Comparison of ENCODE assay signal across 7 cellular contexts in the genomic region with DNA sequence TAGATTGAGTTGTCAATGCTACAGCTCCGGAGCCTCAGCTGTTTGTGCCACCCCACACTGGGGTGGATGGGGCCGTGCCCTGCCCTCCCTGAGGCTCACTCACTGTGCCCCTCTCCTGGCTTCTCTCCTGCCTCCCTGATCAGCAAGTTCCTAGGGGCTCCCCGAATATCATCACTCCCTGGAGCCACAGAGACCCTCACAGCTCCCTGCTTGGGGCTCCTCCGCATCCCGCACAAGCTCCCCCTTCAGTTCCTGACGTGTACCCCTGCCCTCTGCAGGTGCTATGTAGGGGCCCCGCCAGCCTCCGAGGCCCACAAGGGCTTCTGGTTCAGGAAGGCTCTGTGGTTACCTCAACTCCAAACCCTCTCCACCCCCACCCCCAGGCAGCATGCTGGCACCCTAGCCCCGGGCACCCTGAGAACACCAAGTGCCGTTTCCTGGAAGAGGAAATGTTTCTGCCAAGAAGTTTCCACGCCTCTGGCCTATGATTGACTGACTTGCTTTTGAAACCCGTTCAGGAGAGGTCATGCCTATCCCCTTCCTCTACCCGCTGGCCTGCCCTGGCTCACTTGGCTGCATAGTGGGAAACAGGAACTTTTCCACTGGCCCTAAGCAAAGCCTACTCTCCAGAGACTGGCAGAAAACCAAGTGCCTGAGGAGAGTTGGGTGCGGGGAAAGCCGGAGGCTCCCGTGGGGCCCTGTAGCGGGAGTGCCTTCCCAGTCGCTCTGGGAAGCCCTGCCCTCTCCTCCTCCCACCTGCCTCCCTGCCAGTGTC. TPM values are rescaled to one million over a fixed set of nuclear protein-coding genes. Genes with fewer than 3 reads are reported as not detected.
A peak's percentile ranks its signal among the peaks of the same experiment; 100 is the strongest.
DNase-seq lines count a peak whose midpoint lies in the region; ATAC-seq and TF ChIP-seq lines count a peak whose summit lies in the region.
"Not testable (repeated sequence)": the region's sequence is repeated elsewhere in the genome, so short reads cannot be mapped to it uniquely, and the experiment has no call there.

No MANE protein-coding gene starts in this region.

- TF ChIP-seq POLR2A in heart left ventricle (IDR thresholded peaks at IDR 0.05) = not testable (repeated sequence)

- peak overlapping the region; percentile 78 for H3K27ac Mint-ChIP-seq in activated CD8-positive, alpha-beta T cell treated with anti-CD3 and anti-CD28 coated beads for 36 hours
- peak overlapping the region; percentile 56 for H3K27ac Mint-ChIP-seq in activated naive CD8-positive, alpha-beta T cell treated with anti-CD3 and anti-CD28 coated beads, Interleukin-2, amount 50 U/mL, for 24 hours

- H3K4me3 Mint-ChIP-seq in activated CD8-positive, alpha-beta T cell treated with anti-CD3 and anti-CD28 coated beads for 36 hours; activated naive CD8-positive, alpha-beta T cell treated with anti-CD3 and anti-CD28 coated beads, Interleukin-2, amount 50 U/mL, for 24 hours: not testable (repeated sequence)

- DNase-seq in H7 = peak; percentile 48
- DNase-seq in activated CD8-positive, alpha-beta T cell treated with anti-CD3 and anti-CD28 coated beads for 36 hours = peak; percentile 13
- DNase-seq in activated naive CD8-positive, alpha-beta T cell treated with anti-CD3 and anti-CD28 coated beads, Interleukin-2, amount 50 U/mL, for 24 hours; heart left ventricle; lower lobe of right lung; sciatic nerve (ENCODE audit: low spot score): not testable (repeated sequence)

- H3K27ac ChIP-seq in SU-DHL-6 (ENCODE audit: low read depth, low read length) = peak overlapping the region; percentile 37; the same call in 1 of the 2 replicates
- peak overlapping the region in 4 of 12 donors; percentile 46 to 70 (median 58) for H3K27ac ChIP-seq in heart left ventricle
- peak overlapping the region; percentile 58 for H3K27ac ChIP-seq in lower lobe of right lung

- POLR2A ChIA-PET in activated CD8-positive, alpha-beta T cell treated with anti-CD3 and anti-CD28 coated beads for 36 hours (lab: Charles Lee) = not testable (repeated sequence)

- not testable (repeated sequence) for H3K4me2 ChIP-seq in SU-DHL-6 (ENCODE audit: low read depth, low read length, poor library complexity, severe bottlenecking)

- not testable (repeated sequence) for H3K27me3 Mint-ChIP-seq in activated CD8-positive, alpha-beta T cell treated with anti-CD3 and anti-CD28 coated beads for 36 hours; activated naive CD8-positive, alpha-beta T cell treated with anti-CD3 and anti-CD28 coated beads, Interleukin-2, amount 50 U/mL, for 24 hours

- not testable (repeated sequence) for H3K27me3 ChIP-seq in H7 (ENCODE audit: control insufficient read depth, insufficient read depth, low read length); SU-DHL-6 (ENCODE audit: low read length); heart left ventricle; lower lobe of right lung (ENCODE audit: low read depth)

- not testable (repeated sequence) for H3K36me3 Mint-ChIP-seq in activated CD8-positive, alpha-beta T cell treated with anti-CD3 and anti-CD28 coated beads for 36 hours (ENCODE audit: low read depth); activated naive CD8-positive, alpha-beta T cell treated with anti-CD3 and anti-CD28 coated beads, Interleukin-2, amount 50 U/mL, for 24 hours (ENCODE audit: low read depth)

- H3K4me3 ChIP-seq in H7 (ENCODE audit: insufficient read depth, low read depth, low read length); SU-DHL-6 (ENCODE audit: insufficient read depth, low read length, poor library complexity, severe bottlenecking); lower lobe of right lung: not testable (repeated sequence)
- H3K4me3 ChIP-seq in heart left ventricle = peak overlapping the region in 1 of 12 donors; percentile 5

- not testable (repeated sequence) for H3K4me1 Mint-ChIP-seq in activated CD8-positive, alpha-beta T cell treated with anti-CD3 and anti-CD28 coated beads for 36 hours (ENCODE audit: low read depth)
- peaks cover 10% of the 10 kb centered on the region for H3K4me1 Mint-ChIP-seq in activated naive CD8-positive, alpha-beta T cell treated with anti-CD3 and anti-CD28 coated beads, Interleukin-2, amount 50 U/mL, for 24 hours

- intact Hi-C loops in activated CD8-positive, alpha-beta T cell treated with anti-CD3 and anti-CD28 coated beads for 36 hours (cut with micrococcal nuclease); heart left ventricle (cut with DNase I); lower lobe of right lung (cut with DNase I); sciatic nerve (cut with DNase I): not testable (repeated sequence)

- TF ChIP-seq CTCF in SU-DHL-6 (IDR thresholded peaks at IDR 0.05; ENCODE audit: insufficient read depth, low read length, poor library complexity, severe bottlenecking); activated CD8-positive, alpha-beta T cell treated with anti-CD3 and anti-CD28 coated beads for 36 hours (IDR thresholded peaks at IDR 0.05); heart left ventricle (IDR thresholded peaks at IDR 0.05); lower lobe of right lung (IDR thresholded peaks at IDR 0.05): not testable (repeated sequence)

- H3K79me2 ChIP-seq in SU-DHL-6 (ENCODE audit: insufficient read depth, low read length) = not testable (repeated sequence)

- not testable (repeated sequence) for H3K9me3 Mint-ChIP-seq in activated CD8-positive, alpha-beta T cell treated with anti-CD3 and anti-CD28 coated beads for 36 hours; activated naive CD8-positive, alpha-beta T cell treated with anti-CD3 and anti-CD28 coated beads, Interleukin-2, amount 50 U/mL, for 24 hours

- not testable (repeated sequence) for H3K9me2 ChIP-seq in SU-DHL-6 (replicated peaks; ENCODE audit: insufficient read depth, low read length)

- H3K36me3 ChIP-seq in H7 (replicated peaks; ENCODE audit: control insufficient read depth, insufficient read depth, low read length); SU-DHL-6 (ENCODE audit: low read length); heart left ventricle; lower lobe of right lung: not testable (repeated sequence)

- not testable (repeated sequence) for H3K9me3 ChIP-seq in SU-DHL-6 (ENCODE audit: insufficient read depth, low read length); heart left ventricle; lower lobe of right lung

- not testable (repeated sequence) for H3K4me1 ChIP-seq in heart left ventricle, lower lobe of right lung

- WGBS in heart left ventricle, 4 donors = 44 to 100% (median 72%) methylated on average over 1 to 8 of the region's 18 CpGs

- CTCF ChIA-PET in activated CD8-positive, alpha-beta T cell treated with anti-CD3 and anti-CD28 coated beads for 36 hours (lab: Charles Lee) = not testable (repeated sequence)

- not testable (repeated sequence) for H2AFZ ChIP-seq in SU-DHL-6 (ENCODE audit: low read depth, low read length, severe bottlenecking)

- peak; percentile 74 for ATAC-seq in activated CD8-positive, alpha-beta T cell treated with anti-CD3 and anti-CD28 coated beads for 36 hours
- peak; percentile 61 for ATAC-seq in activated naive CD8-positive, alpha-beta T cell treated with anti-CD3 and anti-CD28 coated beads, Interleukin-2, amount 50 U/mL, for 24 hours
- ATAC-seq in heart left ventricle (peak; percentile 81 to 91 (median 86)), lower lobe of right lung (peak; percentile 92 to 93), sciatic nerve (peak; percentile 80)

- H3F3A ChIP-seq in SU-DHL-6 (ENCODE audit: insufficient read depth) = not testable (repeated sequence)

- not testable (repeated sequence) for H3K9ac ChIP-seq in SU-DHL-6 (ENCODE audit: low read length)

- H4K20me1 ChIP-seq in SU-DHL-6 (ENCODE audit: low read depth, low read length) = not testable (repeated sequence)

RNA-seq across cellular contexts. Expression of gene CBS, which starts 30.3 kb away (rescaled TPM):
- total RNA-seq in H7 (2014; rRNA removed; shearing (Covaris generic)) = 315 and 380 TPM in 2 replicates
- total RNA-seq in activated CD8-positive, alpha-beta T cell treated with anti-CD3 and anti-CD28 coated beads for 36 hours = 10 to 100 TPM; 91.3 to 91.9 TPM
- total RNA-seq in heart left ventricle (10 to 100 TPM in 1 of 9 donors, 1 to 10 TPM in 8; 3.5 to 22.1 (median 6.7) TPM), lower lobe of right lung (82.3 TPM), sciatic nerve (79.9 TPM)
- polyA plus RNA-seq in heart left ventricle = 10 to 100 TPM in 1 of 2 donors, 1 to 10 TPM in 1; 6.0 to 22.2 TPM
